In genomic region chr7:27921081-27921836, GRCh38 we compare ENCODE assay signal across 8 cellular contexts.
DNase-seq lines count a peak whose midpoint lies in the region; ATAC-seq and TF ChIP-seq lines count a peak whose summit lies in the region.

No MANE protein-coding gene starts in this region.

- H4K20me1 ChIP-seq in fibroblast of lung (ENCODE audit: control insufficient read depth, extremely low read depth, insufficient read depth, low read length), result no peaks in the 10 kb centered on the region

- no peak overlapping the region for H3K18ac ChIP-seq in neuronal stem cell (ENCODE audit: low read length)

- TF ChIP-seq CTCF in fibroblast of lung (conservative IDR thresholded peaks at IDR 0.05 in 1 of 2, IDR thresholded peaks at IDR 0.05 in 1 of 2; ENCODE audit: low read depth in 1 of 2, low read length in 2 of 2), result peak; percentile 56 to 60

- no peak overlapping the region for H2AFZ ChIP-seq in fibroblast of lung (ENCODE audit: low read length)
- H2AFZ ChIP-seq in neuronal stem cell (ENCODE audit: low read length), result peak overlapping the region; percentile 79

- no peak overlapping the region for H2AK5ac ChIP-seq in neuronal stem cell (ENCODE audit: low read depth, low read length)

- H3K4ac ChIP-seq in neuronal stem cell (ENCODE audit: low read length), result no peak overlapping the region

- H3K4me2 ChIP-seq in fibroblast of lung (ENCODE audit: extremely low read depth, insufficient read depth, low read length), result peak overlapping the region; percentile 26
- no peak overlapping the region for H3K4me2 ChIP-seq in neuronal stem cell (ENCODE audit: insufficient read depth, low read length, poor library complexity, severe bottlenecking)

- H3K27me3 ChIP-seq in fibroblast of lung (ENCODE audit: control insufficient read depth, insufficient read depth, low read length) (no peaks in the 10 kb centered on the region), neuronal stem cell (ENCODE audit: control insufficient read depth in 3 of 3, insufficient read depth in 3 of 3, low read depth in 1 of 3, low read length in 3 of 3) (peaks cover 0 to 3% (median 0%) of the 10 kb centered on the region in 3 experiments)

- H3K9me3 ChIP-seq in fibroblast of lung (ENCODE audit: control insufficient read depth, insufficient read depth, low read depth, low read length) (no peaks in the 10 kb centered on the region), neuronal stem cell (replicated peaks in 1 of 2; ENCODE audit: control insufficient read depth in 2 of 2, insufficient read depth in 1 of 2, low read depth in 1 of 2, low read length in 2 of 2) (no peaks in the 10 kb centered on the region)

- H3K9ac ChIP-seq in fibroblast of lung (ENCODE audit: insufficient read depth, low read length) (no peak overlapping the region), neuronal stem cell (ENCODE audit: low read depth, low read length, poor library complexity) (no peak overlapping the region)

- no peak overlapping the region for H3K14ac ChIP-seq in neuronal stem cell (ENCODE audit: low read length)

- no peaks in the 10 kb centered on the region for H3K36me3 ChIP-seq in fibroblast of lung (ENCODE audit: control insufficient read depth, insufficient read depth, low read length)
- H3K36me3 ChIP-seq in neuronal stem cell (replicated peaks in 1 of 2; ENCODE audit: control insufficient read depth in 2 of 2, insufficient read depth in 2 of 2, low read length in 2 of 2), result no peaks in the 10 kb centered on the region

- H2BK15ac ChIP-seq in neuronal stem cell (ENCODE audit: low read length), result no peak overlapping the region

- no peak overlapping the region for H3K23ac ChIP-seq in neuronal stem cell (ENCODE audit: low read depth, low read length, poor library complexity)

- DNase-seq in DMS 273 (lab: John Stamatoyannopoulos, UW; ENCODE audit: unreplicated experiment) (peak; percentile 91), GOT3 (lab: John Stamatoyannopoulos, UW) (peak; percentile 31), NCI-H1694 treated with DMSO at 0.1 percent for 48 hours (lab: John Stamatoyannopoulos, UW) (peak; percentile 84), fibroblast of lung (ENCODE audit: low read depth in 2 of 2) (peak; percentile 80 to 89), neuronal stem cell (ENCODE audit: low spot score) (peak; percentile 70), activated T-cell treated with anti-CD3 and anti-CD28 coated beads for 4 hours (no peak)

- H2BK120ac ChIP-seq in neuronal stem cell (ENCODE audit: low read depth, low read length), result no peak overlapping the region

- H4K91ac ChIP-seq in neuronal stem cell (ENCODE audit: low read depth, low read length, poor library complexity), result no peak overlapping the region

- H3K27ac ChIP-seq in fibroblast of lung (ENCODE audit: insufficient read depth, low read length), result no peak overlapping the region
- no peak overlapping the region for H3K27ac ChIP-seq in neuronal stem cell (replicated peaks; ENCODE audit: low read length)

- H4K8ac ChIP-seq in neuronal stem cell (ENCODE audit: low read depth, low read length), result no peak overlapping the region

- no peaks in the 10 kb centered on the region for H3K79me1 ChIP-seq in neuronal stem cell (ENCODE audit: low read depth, low read length)

- peaks cover 4% of the 10 kb centered on the region for H3K4me1 ChIP-seq in fibroblast of lung (ENCODE audit: control insufficient read depth, extremely low read depth, insufficient read depth, low read length)
- peaks cover 3 to 6% of the 10 kb centered on the region in 2 donors for H3K4me1 ChIP-seq in neuronal stem cell (ENCODE audit: control insufficient read depth in 2 of 2, insufficient read depth in 1 of 2, low read depth in 1 of 2, low read length in 2 of 2)

- ATAC-seq in SK-N-SH treated with all-trans-retinoic acid at 6 μM for 48 hours (peak; percentile 96), HG03442 (IDR thresholded peaks at IDR 0.05; ENCODE audit: unreplicated experiment) (no peak)

- H3K4me3 ChIP-seq in fibroblast of lung (replicated peaks in 1 of 4; ENCODE audit: control extremely low read depth in 1 of 4, insufficient read depth in 1 of 4, low read depth in 3 of 4, low read length in 4 of 4) (no peak overlapping the region), neuronal stem cell (ENCODE audit: low read length in 2 of 2) (no peak overlapping the region)

- WGBS in neuronal stem cell (ENCODE audit: extremely low coverage in 2 of 2, insufficient read length in 2 of 2, insufficient replicate concordance in 1 of 2), 2 donors, result no CpG with 5 or more reads among the region's 7 CpGs

- no peaks in the 10 kb centered on the region for H3K79me2 ChIP-seq in fibroblast of lung (ENCODE audit: control insufficient read depth, insufficient read depth, low read length)

- H2BK5ac ChIP-seq in neuronal stem cell (ENCODE audit: low read length), result no peak overlapping the region

- H2BK12ac ChIP-seq in neuronal stem cell (ENCODE audit: low read length), result no peak overlapping the region

TF ChIP-seq in SK-N-SH treated with all-trans-retinoic acid at 6 μM for 48 hours, 23 proteins besides CTCF, POLR2A, EP300 and RAD21:
- 0 out of 2 replicates have a peak, but pooled peaks have one; percentile 17 for TF ChIP-seq ISL1 (CRISPR knock-in tag; IDR thresholded peaks at IDR 0.05)
- TF ChIP-seq GLIS3 (CRISPR knock-in tag; IDR thresholded peaks at IDR 0.05), result no peak
- no peak for TF ChIP-seq RARB (CRISPR knock-in tag; IDR thresholded peaks at IDR 0.05)
- no peak for TF ChIP-seq ZNF70 (CRISPR knock-in tag; IDR thresholded peaks at IDR 0.05)
- no peak for TF ChIP-seq ZFP3 (CRISPR knock-in tag; IDR thresholded peaks at IDR 0.05)
- no peak for TF ChIP-seq OSR1 (CRISPR knock-in tag; IDR thresholded peaks at IDR 0.05)
- no peak for TF ChIP-seq TSHZ2 (CRISPR knock-in tag; IDR thresholded peaks at IDR 0.05)
